ENCODE assay signal across 1 cellular context in the genomic region with DNA sequence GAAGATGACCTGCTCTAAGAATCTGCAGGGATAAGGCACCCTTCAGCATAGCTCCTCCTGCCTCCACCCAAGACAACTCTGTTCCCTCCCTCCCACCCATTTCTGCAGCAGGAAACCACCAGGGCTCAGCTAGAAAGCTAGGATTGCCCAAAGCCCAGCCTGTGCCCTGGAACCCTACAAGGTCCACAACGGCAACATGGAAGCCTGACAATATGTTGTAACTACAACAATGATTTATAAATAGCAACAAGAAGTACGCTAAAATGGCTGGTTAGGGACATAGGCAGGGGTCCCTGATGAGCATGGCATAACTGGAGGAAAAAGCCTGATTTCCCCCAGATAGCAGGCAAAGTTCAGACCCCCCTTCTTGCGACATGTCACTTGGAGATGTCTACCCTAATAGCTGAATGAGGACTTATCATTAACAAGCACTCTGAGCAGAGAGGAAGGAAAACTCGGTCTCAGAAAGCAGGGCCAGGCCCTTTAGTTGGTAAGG.
TF ChIP-seq lines count a peak whose summit lies in the region.

No MANE protein-coding gene starts in this region.

TF ChIP-seq in GM23338, 12 proteins besides CTCF, POLR2A, EP300 and RAD21 (continued from another document):
- TF ChIP-seq, protein P1, sequence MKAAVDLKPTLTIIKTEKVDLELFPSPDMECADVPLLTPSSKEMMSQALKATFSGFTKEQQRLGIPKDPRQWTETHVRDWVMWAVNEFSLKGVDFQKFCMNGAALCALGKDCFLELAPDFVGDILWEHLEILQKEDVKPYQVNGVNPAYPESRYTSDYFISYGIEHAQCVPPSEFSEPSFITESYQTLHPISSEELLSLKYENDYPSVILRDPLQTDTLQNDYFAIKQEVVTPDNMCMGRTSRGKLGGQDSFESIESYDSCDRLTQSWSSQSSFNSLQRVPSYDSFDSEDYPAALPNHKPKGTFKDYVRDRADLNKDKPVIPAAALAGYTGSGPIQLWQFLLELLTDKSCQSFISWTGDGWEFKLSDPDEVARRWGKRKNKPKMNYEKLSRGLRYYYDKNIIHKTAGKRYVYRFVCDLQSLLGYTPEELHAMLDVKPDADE (IDR thresholded peaks at IDR 0.05) = no peak
- no peak for TF ChIP-seq ZNF114 (CRISPR knock-in tag; IDR thresholded peaks at IDR 0.05)
- TF ChIP-seq ZNF331 (CRISPR knock-in tag; IDR thresholded peaks at IDR 0.05; ENCODE audit: low read depth) = no peak
- TF ChIP-seq STAT1 (IDR thresholded peaks at IDR 0.05; ENCODE audit: unreplicated experiment) = no peak
- no peak for TF ChIP-seq POLR2AphosphoS5 (IDR thresholded peaks at IDR 0.05; ENCODE audit: low read depth)
- TF ChIP-seq, protein P2, sequence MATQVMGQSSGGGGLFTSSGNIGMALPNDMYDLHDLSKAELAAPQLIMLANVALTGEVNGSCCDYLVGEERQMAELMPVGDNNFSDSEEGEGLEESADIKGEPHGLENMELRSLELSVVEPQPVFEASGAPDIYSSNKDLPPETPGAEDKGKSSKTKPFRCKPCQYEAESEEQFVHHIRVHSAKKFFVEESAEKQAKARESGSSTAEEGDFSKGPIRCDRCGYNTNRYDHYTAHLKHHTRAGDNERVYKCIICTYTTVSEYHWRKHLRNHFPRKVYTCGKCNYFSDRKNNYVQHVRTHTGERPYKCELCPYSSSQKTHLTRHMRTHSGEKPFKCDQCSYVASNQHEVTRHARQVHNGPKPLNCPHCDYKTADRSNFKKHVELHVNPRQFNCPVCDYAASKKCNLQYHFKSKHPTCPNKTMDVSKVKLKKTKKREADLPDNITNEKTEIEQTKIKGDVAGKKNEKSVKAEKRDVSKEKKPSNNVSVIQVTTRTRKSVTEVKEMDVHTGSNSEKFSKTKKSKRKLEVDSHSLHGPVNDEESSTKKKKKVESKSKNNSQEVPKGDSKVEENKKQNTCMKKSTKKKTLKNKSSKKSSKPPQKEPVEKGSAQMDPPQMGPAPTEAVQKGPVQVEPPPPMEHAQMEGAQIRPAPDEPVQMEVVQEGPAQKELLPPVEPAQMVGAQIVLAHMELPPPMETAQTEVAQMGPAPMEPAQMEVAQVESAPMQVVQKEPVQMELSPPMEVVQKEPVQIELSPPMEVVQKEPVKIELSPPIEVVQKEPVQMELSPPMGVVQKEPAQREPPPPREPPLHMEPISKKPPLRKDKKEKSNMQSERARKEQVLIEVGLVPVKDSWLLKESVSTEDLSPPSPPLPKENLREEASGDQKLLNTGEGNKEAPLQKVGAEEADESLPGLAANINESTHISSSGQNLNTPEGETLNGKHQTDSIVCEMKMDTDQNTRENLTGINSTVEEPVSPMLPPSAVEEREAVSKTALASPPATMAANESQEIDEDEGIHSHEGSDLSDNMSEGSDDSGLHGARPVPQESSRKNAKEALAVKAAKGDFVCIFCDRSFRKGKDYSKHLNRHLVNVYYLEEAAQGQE (IDR thresholded peaks at IDR 0.05; ENCODE audit: unreplicated experiment) = no peak
- TF ChIP-seq NANOG (IDR thresholded peaks at IDR 0.05; ENCODE audit: borderline replicate concordance) = no peak
- TF ChIP-seq JUNB (IDR thresholded peaks at IDR 0.05; ENCODE audit: unreplicated experiment) = no peak
- no peak for TF ChIP-seq EZH2phosphoT487 (IDR thresholded peaks at IDR 0.05; ENCODE audit: unreplicated experiment)
